Comparison of ENCODE assay signal across 7 cellular contexts in genomic region chr2:156322103-156322671, GRCh38. TPM values are rescaled to one million over a fixed set of nuclear protein-coding genes. Genes with fewer than 3 reads are reported as not detected.
DNase-seq lines count a peak whose midpoint lies in the region; ATAC-seq and TF ChIP-seq lines count a peak whose summit lies in the region.

No MANE protein-coding gene starts in this region.

- peaks cover 7% of the 10 kb centered on the region for H3K4me1 ChIP-seq in ectodermal cell (ENCODE audit: control insufficient read depth, insufficient read depth, low read length)
- H3K4me1 ChIP-seq in smooth muscle cell (ENCODE audit: low read depth): peaks cover 9% of the 10 kb centered on the region

- H3K9ac ChIP-seq in smooth muscle cell (ENCODE audit: low read depth): no peak overlapping the region

- WGBS in ectodermal cell, 2 experiments: 40 to 48% methylated on average over 21 of the region's 21 CpGs
- 51% methylated on average over 21 of the region's 21 CpGs for WGBS in smooth muscle cell (ENCODE audit: low lambda C conversion rate)

- no peaks in the 10 kb centered on the region for H4K20me1 ChIP-seq in smooth muscle cell (ENCODE audit: low read depth)

- no peaks in the 10 kb centered on the region for H3K79me2 ChIP-seq in smooth muscle cell (ENCODE audit: low read depth)

- H2AFZ ChIP-seq in smooth muscle cell (ENCODE audit: low read depth): no peak overlapping the region

- H3K27me3 ChIP-seq in ectodermal cell (ENCODE audit: control insufficient read depth, insufficient read depth, low read length, poor library complexity, severe bottlenecking) (peaks cover 44% of the 10 kb centered on the region), smooth muscle cell (ENCODE audit: low read depth) (peaks cover 79% of the 10 kb centered on the region)

- ATAC-seq in GM21367 (IDR thresholded peaks at IDR 0.05; ENCODE audit: unreplicated experiment) (peak; percentile 69), HG03378 (IDR thresholded peaks at IDR 0.05; ENCODE audit: unreplicated experiment) (peak; percentile 66)

- peak overlapping the region; percentile 8 for H3K4me3 ChIP-seq in ectodermal cell (ENCODE audit: insufficient read depth, low read depth, low read length)
- no peak overlapping the region for H3K4me3 ChIP-seq in smooth muscle cell

- peak overlapping the region; percentile 81 for H3K4me2 ChIP-seq in smooth muscle cell

- H3F3A ChIP-seq in smooth muscle cell (ENCODE audit: low read depth): no peaks in the 10 kb centered on the region

- H3K27ac ChIP-seq in ectodermal cell (ENCODE audit: insufficient read depth, low read depth, low read length, poor library complexity, severe bottlenecking) (no peak overlapping the region), smooth muscle cell (ENCODE audit: low read depth) (no peak overlapping the region)

- no peaks in the 10 kb centered on the region for H3K36me3 ChIP-seq in ectodermal cell (ENCODE audit: control insufficient read depth, insufficient read depth, low read length)
- no peaks in the 10 kb centered on the region for H3K36me3 ChIP-seq in smooth muscle cell (ENCODE audit: low read depth)

- DNase-seq in smooth muscle cell (lab: John Stamatoyannopoulos, UW; ENCODE audit: unreplicated experiment) (no peak), DMS114 treated with DMSO at 0.1 percent for 48 hours (lab: John Stamatoyannopoulos, UW; ENCODE audit: unreplicated experiment) (no peak), NCI-H1436 (lab: John Stamatoyannopoulos, UW) (no peak), NCI-H1048 (lab: John Stamatoyannopoulos, UW) (no peak)

- no peak for TF ChIP-seq CTCF in smooth muscle cell (IDR thresholded peaks at IDR 0.05; ENCODE audit: borderline replicate concordance, insufficient read depth, poor library complexity, severe bottlenecking)

- H3K9me3 ChIP-seq in ectodermal cell (ENCODE audit: control insufficient read depth, low read length) (no peaks in the 10 kb centered on the region), smooth muscle cell (replicated peaks; ENCODE audit: low read depth) (no peaks in the 10 kb centered on the region)

RNA-seq across cellular contexts. Expression of gene NR4A2, which starts 10.3 kb away (rescaled TPM):
- 1.6 TPM for polyA plus RNA-seq in ectodermal cell (2013, experiment 1 of 4)
- polyA plus RNA-seq in ectodermal cell (2013, experiment 2 of 4): 1.4 TPM
- 1.6 TPM for polyA plus RNA-seq in ectodermal cell (2013, experiment 3 of 4)
- 1.6 TPM for polyA plus RNA-seq in ectodermal cell (2013, experiment 4 of 4)
- 6.7 and 12.3 TPM in 2 replicates for total RNA-seq in smooth muscle cell
- 14.1 and 14.5 TPM in 2 replicates for polyA plus RNA-seq in smooth muscle cell
